In the genomic region with DNA sequence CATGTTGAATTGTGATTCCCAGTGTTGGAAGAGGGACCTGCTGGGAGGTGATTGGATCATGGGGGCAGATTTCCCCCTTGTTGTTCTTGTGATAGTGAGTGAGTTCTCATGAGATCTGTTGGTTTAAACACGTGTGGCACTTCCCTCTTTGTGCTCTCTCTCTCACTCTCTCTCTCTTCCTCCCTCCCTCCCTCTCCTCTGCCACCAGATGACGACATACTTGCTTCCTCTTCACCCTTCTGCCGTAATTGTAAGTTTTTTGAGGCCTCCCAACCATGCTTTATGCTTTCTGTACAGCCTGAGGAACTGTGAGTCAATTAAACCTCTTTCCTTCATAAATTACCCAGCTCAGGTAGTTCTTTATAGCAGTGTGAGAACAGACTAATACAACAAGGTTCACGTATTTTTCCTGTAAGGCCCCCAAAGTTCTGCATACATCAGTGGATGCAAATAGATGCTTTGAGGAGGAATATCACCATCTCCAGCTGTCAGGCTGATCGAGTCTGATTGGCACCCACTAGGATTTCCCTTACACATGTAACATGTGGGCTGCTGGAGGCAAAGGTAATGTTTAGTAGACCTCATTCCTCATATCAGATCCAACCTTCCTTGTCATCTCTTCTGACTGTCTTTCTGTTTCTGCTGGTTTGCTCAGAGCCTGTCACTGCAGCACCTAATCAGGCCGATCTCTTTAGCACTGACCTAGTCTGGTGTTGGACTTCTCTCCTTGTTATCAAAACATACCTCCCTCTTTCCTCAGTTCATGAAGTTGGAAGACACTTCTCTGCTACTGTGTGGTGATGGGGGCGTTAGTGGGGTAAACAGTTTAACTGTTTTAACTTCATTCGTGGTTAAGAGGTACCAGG, we compare ENCODE assay signal across 9 cellular contexts. TPM values are rescaled to one million over a fixed set of nuclear protein-coding genes. Genes with fewer than 3 reads are reported as not detected.
DNase-seq lines count a peak whose midpoint lies in the region; ATAC-seq and TF ChIP-seq lines count a peak whose summit lies in the region.
"Had no signal": no experiment of that assay in that cellular context is flagged by ENCODE, and none has a peak within 500 bp of the region (broad histone marks: within the 10 kb centered on the region; RNA-seq: fewer than 3 reads in every experiment).

No MANE protein-coding gene starts in this region.

- H3K4me1 ChIP-seq in Peyer's patch = no peaks in the 10 kb centered on the region
- H3K4me1 ChIP-seq in foreskin keratinocyte = no peaks in the 10 kb centered on the region

- DNase-seq in GF-D8 (lab: John Stamatoyannopoulos, UW) = peak; percentile 90
- peak in 2 of 3 donors; percentile 59 to 74 for DNase-seq in Peyer's patch
- peak; percentile 9 for DNase-seq in activated T-helper 1 cell treated with Interleukin-2 at 50 U/mL for 16 hours (ENCODE audit: low read depth)
- DNase-seq in natural killer cell treated with Interleukin-12 subunit alpha and Interleukin-12 subunit beta and Interleukin-15 and Interleukin-18, amount 100 ng/mL, for 72 hours (ENCODE audit: low spot score) = no peak
- no peak for DNase-seq in AG20443 (ENCODE audit: low spot score)
- no peak for DNase-seq in foreskin keratinocyte
- DNase-seq in epidermal melanocyte (ENCODE audit: insufficient read length, low spot score) = no peak
- no peak for DNase-seq in HUDEP-2 (lab: John Stamatoyannopoulos, UW; ENCODE audit: unreplicated experiment in 76 of 76)

- H3K27ac ChIP-seq in Peyer's patch = peak overlapping the region in 2 of 4 donors; percentile 48 to 56
- H3K27ac ChIP-seq in foreskin keratinocyte = no peak overlapping the region

- H3K9me3 ChIP-seq in Peyer's patch = no peaks in the 10 kb centered on the region

- H3K27ac Mint-ChIP-seq in natural killer cell treated with Interleukin-12 subunit alpha and Interleukin-12 subunit beta and Interleukin-15 and Interleukin-18, amount 100 ng/mL, for 72 hours = peak overlapping the region; percentile 9 to 44

- TF ChIP-seq CTCF in Peyer's patch (IDR thresholded peaks at IDR 0.05) (no peak), foreskin keratinocyte (conservative IDR thresholded peaks at IDR 0.05) (no peak)

- H3K36me3 ChIP-seq in Peyer's patch = no peaks in the 10 kb centered on the region

- H3K27me3 Mint-ChIP-seq in natural killer cell treated with Interleukin-12 subunit alpha and Interleukin-12 subunit beta and Interleukin-15 and Interleukin-18, amount 100 ng/mL, for 72 hours = peaks cover 27 to 33% of the 10 kb centered on the region in 2 donors

- no peaks in the 10 kb centered on the region for H3K27me3 ChIP-seq in Peyer's patch
- peaks cover 39% of the 10 kb centered on the region for H3K27me3 ChIP-seq in foreskin keratinocyte

- no peak overlapping the region for H3K4me3 ChIP-seq in Peyer's patch

- H3K9me3 Mint-ChIP-seq in natural killer cell treated with Interleukin-12 subunit alpha and Interleukin-12 subunit beta and Interleukin-15 and Interleukin-18, amount 100 ng/mL, for 72 hours = no peaks in the 10 kb centered on the region

- H3K4me1 Mint-ChIP-seq in natural killer cell treated with Interleukin-12 subunit alpha and Interleukin-12 subunit beta and Interleukin-15 and Interleukin-18, amount 100 ng/mL, for 72 hours (ENCODE audit: low read depth in 2 of 2) = peaks cover 6 to 11% of the 10 kb centered on the region in 2 donors

- no peak overlapping the region for H3K4me3 Mint-ChIP-seq in natural killer cell treated with Interleukin-12 subunit alpha and Interleukin-12 subunit beta and Interleukin-15 and Interleukin-18, amount 100 ng/mL, for 72 hours

- ATAC-seq in natural killer cell treated with Interleukin-12 subunit alpha and Interleukin-12 subunit beta and Interleukin-15 and Interleukin-18, amount 100 ng/mL, for 72 hours = peak in 1 of 2 donors; percentile 53
- no peak for ATAC-seq in foreskin keratinocyte
- ATAC-seq: SK-N-SH treated with all-trans-retinoic acid at 6 μM for 48 hours had no signal

- H3K36me3 Mint-ChIP-seq in natural killer cell treated with Interleukin-12 subunit alpha and Interleukin-12 subunit beta and Interleukin-15 and Interleukin-18, amount 100 ng/mL, for 72 hours = no peaks in the 10 kb centered on the region

- no peak for TF ChIP-seq POLR2A in Peyer's patch (IDR thresholded peaks at IDR 0.05)

RNA-seq across cellular contexts. Expression of a gene that starts 54.3 kb away (rescaled TPM):
- total RNA-seq in Peyer's patch (10 to 100 TPM in 2 of 4 donors, 1 to 10 TPM in 1, under 1 TPM in 1; 0.18 to 26.4 (median 8.2) TPM), foreskin keratinocyte (0.99 and 1.4 TPM in 2 replicates)
- total RNA-seq in natural killer cell treated with Interleukin-12 subunit alpha and Interleukin-12 subunit beta and Interleukin-15 and Interleukin-18, amount 100 ng/mL, for 72 hours = 1 to 10 TPM; 3.1 to 5.8 TPM
- polyA plus RNA-seq in foreskin keratinocyte = 0.17 and 0.27 TPM in 2 replicates

Comparison
In these comparisons a context has a peak if more than half of its experiments do, and no peak if none do; other contexts are left out.
1. DNase-seq: peak in GF-D8 (single experiment), Peyer's patch (2 of 3) and activated T-helper 1 cell treated with Interleukin-2 at 50 U/mL for 16 hours (single experiment); none in natural killer cell treated with Interleukin-12 subunit alpha and Interleukin-12 subunit beta and Interleukin-15 and Interleukin-18, amount 100 ng/mL, for 72 hours (single experiment), AG20443 (single experiment), foreskin keratinocyte (0 of 2), epidermal melanocyte (single experiment) and HUDEP-2 (0 of 76).